In the genomic region with DNA sequence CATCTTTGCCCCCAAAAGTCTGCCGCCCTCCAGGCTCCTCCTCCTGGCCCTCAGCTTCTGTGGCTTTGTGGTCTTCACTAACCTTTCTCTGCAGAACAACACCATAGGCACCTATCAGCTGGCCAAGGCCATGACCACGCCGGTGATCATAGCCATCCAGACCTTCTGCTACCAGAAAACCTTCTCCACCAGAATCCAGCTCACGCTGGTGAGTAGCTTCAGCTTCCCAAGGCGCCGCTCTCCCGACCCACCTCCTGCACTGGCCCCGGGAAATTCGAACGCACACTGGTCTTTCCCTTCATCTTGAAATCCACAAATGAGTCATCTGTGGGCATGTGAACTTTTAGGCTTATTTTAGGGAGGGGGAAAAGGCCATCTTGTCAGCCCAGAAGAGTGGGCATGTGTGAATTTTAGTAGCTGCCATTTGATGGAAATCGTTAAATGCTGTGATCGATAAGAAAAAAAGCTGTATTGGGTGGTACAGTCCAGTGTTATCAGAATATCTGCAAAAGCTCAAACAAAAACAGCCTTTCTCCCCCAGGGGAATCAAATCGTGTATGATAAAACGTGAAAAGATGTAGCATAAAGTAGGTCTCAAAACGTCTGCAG, we compare ENCODE assay signal across 8 cellular contexts. TPM values are rescaled to one million over a fixed set of nuclear protein-coding genes. Genes with fewer than 3 reads are reported as not detected.
DNase-seq lines count a peak whose midpoint lies in the region; ATAC-seq and TF ChIP-seq lines count a peak whose summit lies in the region.

No MANE protein-coding gene starts in this region.

- POLR2A ChIA-PET in AG04449 (lab: Yijun Ruan, JAX) = interaction anchor here (0.8 to 1.9 kb wide), 4 partner anchors 18 to 66 kb away, joined by 3 to 10 read pairs (median 6); a partner anchor contains a TSS

- H3K27me3 Mint-ChIP-seq in mesothelial cell of epicardium (ENCODE audit: low read depth) = no peaks in the 10 kb centered on the region
- H3K27me3 Mint-ChIP-seq in stimulated activated naive B cell treated with anti-CD40 and anti-IgM and Interleukin-4, amounts not matched to agents 10 μg/mL and 1 μg/mL and 100 μg/mL, for 72 hours = no peaks in the 10 kb centered on the region

- H3K4me1 Mint-ChIP-seq in mesothelial cell of epicardium = peaks cover 19% of the 10 kb centered on the region
- H3K4me1 Mint-ChIP-seq in stimulated activated naive B cell treated with anti-CD40 and anti-IgM and Interleukin-4, amounts not matched to agents 10 μg/mL and 1 μg/mL and 100 μg/mL, for 72 hours = peaks cover 19 to 40% of the 10 kb centered on the region in 2 donors

- peak overlapping the region; percentile 62 for H3K27ac ChIP-seq in epithelial cell of prostate

- no peak for DNase-seq in AG04449 (ENCODE audit: low read depth, low spot score)
- peak; percentile 41 for DNase-seq in NCI-H460 (ENCODE audit: extremely low read depth, low read depth)
- DNase-seq in activated CD8-positive, alpha-beta memory T cell treated with anti-CD3 and anti-CD28 coated beads, Interleukin-2, amount 50 U/mL, for 4 hours = peak; percentile 28
- DNase-seq in epithelial cell of prostate (ENCODE audit: low read depth, low spot score) = peak; percentile 10
- DNase-seq in mesothelial cell of epicardium (ENCODE audit: low spot score in 2 of 2, unreplicated experiment in 2 of 2) = peak; percentile 25 to 58
- peak; percentile 26 for DNase-seq in stimulated activated naive B cell treated with anti-CD40 and anti-IgM and Interleukin-4, amounts not matched to agents 10 μg/mL and 1 μg/mL and 100 μg/mL, for 72 hours

- peak; percentile 22 for ATAC-seq in GM18520 (IDR thresholded peaks at IDR 0.05; ENCODE audit: unreplicated experiment)
- peak; percentile 40 for ATAC-seq in HG03064 (IDR thresholded peaks at IDR 0.05; ENCODE audit: low read depth, unreplicated experiment)
- peak; percentile 58 to 66 for ATAC-seq in stimulated activated naive B cell treated with anti-CD40 and anti-IgM and Interleukin-4, amounts not matched to agents 10 μg/mL and 1 μg/mL and 100 μg/mL, for 72 hours (replicated peaks)

- H3K27ac Mint-ChIP-seq in mesothelial cell of epicardium = peak overlapping the region; percentile 91
- H3K27ac Mint-ChIP-seq in stimulated activated naive B cell treated with anti-CD40 and anti-IgM and Interleukin-4, amounts not matched to agents 10 μg/mL and 1 μg/mL and 100 μg/mL, for 72 hours = peak overlapping the region; percentile 98

- H3K4me3 ChIP-seq in AG04449 (ENCODE audit: low read depth, low read length) = peak overlapping the region; percentile 83

- no peaks in the 10 kb centered on the region for H3K9me3 Mint-ChIP-seq in mesothelial cell of epicardium
- H3K9me3 Mint-ChIP-seq in stimulated activated naive B cell treated with anti-CD40 and anti-IgM and Interleukin-4, amounts not matched to agents 10 μg/mL and 1 μg/mL and 100 μg/mL, for 72 hours = no peaks in the 10 kb centered on the region

- H3K36me3 Mint-ChIP-seq in mesothelial cell of epicardium = peaks cover 6% of the 10 kb centered on the region
- peaks cover 20 to 31% of the 10 kb centered on the region in 2 donors for H3K36me3 Mint-ChIP-seq in stimulated activated naive B cell treated with anti-CD40 and anti-IgM and Interleukin-4, amounts not matched to agents 10 μg/mL and 1 μg/mL and 100 μg/mL, for 72 hours

- peak overlapping the region; percentile 93 for H3K4me3 Mint-ChIP-seq in mesothelial cell of epicardium
- peak overlapping the region; percentile 89 to 97 for H3K4me3 Mint-ChIP-seq in stimulated activated naive B cell treated with anti-CD40 and anti-IgM and Interleukin-4, amounts not matched to agents 10 μg/mL and 1 μg/mL and 100 μg/mL, for 72 hours

- CTCF ChIA-PET in AG04449 (lab: Yijun Ruan, JAX) = interaction anchor here (1.0 to 1.8 kb wide), 4 partner anchors 11 to 84 kb away, joined by 3 to 9 read pairs (median 3); a partner anchor contains a TSS

- TF ChIP-seq CTCF in AG04449 (IDR thresholded peaks at IDR 0.05; ENCODE audit: insufficient read depth, low read length, missing control alignments) (no peak), mesothelial cell of epicardium (IDR thresholded peaks at IDR 0.05; ENCODE audit: unreplicated experiment) (no peak)

RNA-seq across cellular contexts. Expression of a gene that starts 0.7 kb away (rescaled TPM):
- total RNA-seq in NCI-H460 (2014; rRNA removed; shearing (Covaris generic)) = 5.1 and 6.2 TPM in 2 replicates
- 3.4 and 33.8 TPM in 2 replicates for polyA plus RNA-seq in NCI-H460 (2014; cell fraction: nucleus; rRNA removed)
- 11.5 to 14.1 TPM (median 12.3 TPM) in 3 replicates for total RNA-seq in mesothelial cell of epicardium

RNA-seq across cellular contexts. Expression of a gene that starts 59.9 kb away (rescaled TPM):
- total RNA-seq in NCI-H460 (2014; rRNA removed; shearing (Covaris generic)) = 66.7 and 75.7 TPM in 2 replicates
- 177 and 265 TPM in 2 replicates for polyA plus RNA-seq in NCI-H460 (2014; cell fraction: nucleus; rRNA removed)
- total RNA-seq in mesothelial cell of epicardium = 76.6 to 85.8 TPM (median 78.3 TPM) in 3 replicates
